ENCODE assay signal across 8 cellular contexts in the genomic region with DNA sequence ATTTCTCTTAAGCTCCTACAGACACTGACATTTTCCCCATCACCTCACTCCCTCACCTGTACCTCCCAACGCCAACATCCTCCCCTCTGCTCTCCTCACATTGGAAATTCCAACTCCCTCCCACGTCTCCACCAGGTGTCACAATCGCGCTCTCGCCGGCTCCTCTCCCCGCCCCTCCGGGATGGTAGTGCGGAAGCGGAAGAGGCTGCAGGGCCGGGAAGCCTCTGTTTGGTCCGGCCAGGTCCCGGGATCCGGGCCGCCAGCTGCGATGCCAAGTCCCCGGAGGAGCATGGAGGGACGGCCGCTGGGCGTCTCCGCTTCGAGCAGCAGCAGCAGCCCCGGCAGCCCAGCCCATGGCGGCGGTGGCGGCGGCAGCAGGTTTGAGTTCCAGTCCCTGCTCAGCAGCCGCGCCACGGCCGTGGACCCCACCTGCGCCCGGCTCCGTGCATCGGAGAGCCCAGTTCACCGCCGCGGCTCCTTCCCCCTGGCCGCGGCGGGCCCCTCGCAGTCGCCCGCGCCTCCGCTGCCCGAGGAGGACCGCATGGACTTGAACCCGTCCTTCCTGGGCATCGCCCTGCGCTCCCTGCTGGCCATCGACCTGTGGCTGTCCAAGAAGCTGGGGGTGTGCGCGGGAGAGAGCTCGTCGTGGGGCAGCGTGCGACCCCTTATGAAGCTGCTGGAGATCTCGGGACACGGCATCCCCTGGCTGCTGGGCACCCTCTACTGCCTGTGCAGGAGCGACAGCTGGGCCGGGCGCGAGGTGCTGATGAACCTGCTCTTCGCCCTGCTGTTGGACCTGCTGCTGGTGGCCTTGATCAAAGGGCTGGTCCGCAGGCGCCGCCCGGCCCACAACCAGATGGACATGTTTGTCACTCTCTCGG. TPM values are rescaled to one million over a fixed set of nuclear protein-coding genes. Genes with fewer than 3 reads are reported as not detected.
A peak's percentile ranks its signal among the peaks of the same experiment; 100 is the strongest.
DNase-seq lines count a peak whose midpoint lies in the region; ATAC-seq, FAIRE-seq and TF ChIP-seq lines count a peak whose summit lies in the region.

A gene (plus strand): TSS at position 187 of the 881 bp plus-strand sequence. CDS start 82 bp downstream, at position 269.

- H3K9me3 ChIP-seq in pancreas (no peaks in the 10 kb centered on the region), upper lobe of left lung (no peaks in the 10 kb centered on the region)

- no peaks in the 10 kb centered on the region for H3K27me3 ChIP-seq in pancreas
- H3K27me3 ChIP-seq in upper lobe of left lung, result no peaks in the 10 kb centered on the region

- no peak for FAIRE-seq in pancreas (lab: Jason Lieb, UNC)

- intact Hi-C loops in Right ventricle myocardium superior (cut with DNase I), result no loop called here
- intact Hi-C loops in pancreas (cut with DNase I), result no loop called here

- WGBS in pancreas, 2 donors, result 0 to 1% methylated on average over 62 to 70 of the region's 70 CpGs
- 1 to 7% methylated on average over 11 to 49 of the region's 70 CpGs for WGBS in upper lobe of left lung, 2 donors

- TF ChIP-seq EP300 in upper lobe of left lung (IDR thresholded peaks at IDR 0.05), result no peak

- ATAC-seq in SK-N-SH treated with all-trans-retinoic acid at 6 μM for 48 hours (peak; percentile 92), Right ventricle myocardium superior (ENCODE audit: poor library complexity) (peak; percentile 97), pancreas (peak; percentile 82 to 90 (median 86)), upper lobe of left lung (ENCODE audit: low FRiP score in 2 of 2) (peak; percentile 94 to 95)

- H3K27ac ChIP-seq in pancreas (peak within 1 kb of the TSS; percentile 94 to 97 (median 96)), upper lobe of left lung (peak within 1 kb of the TSS; percentile 85 to 93 (median 89))

- no peaks in the 10 kb centered on the region for H3K36me3 ChIP-seq in pancreas
- H3K36me3 ChIP-seq in upper lobe of left lung, result no peaks in the 10 kb centered on the region

- TF ChIP-seq CTCF in GM12865 (IDR thresholded peaks at IDR 0.05; ENCODE audit: insufficient read depth, low read depth, low read length, missing control alignments) (peak; percentile 56), HFF-Myc (IDR thresholded peaks at IDR 0.05; ENCODE audit: low read depth, low read length, missing control alignments) (peak; percentile 53), pancreas (IDR thresholded peaks at IDR 0.05) (peak; percentile 14 to 34 (median 26)), upper lobe of left lung (IDR thresholded peaks at IDR 0.05) (peak; percentile 12 to 76 (median 48))

- peaks cover 7 to 43% (median 28%) of the 10 kb centered on the region in 3 donors for H3K4me1 ChIP-seq in pancreas
- H3K4me1 ChIP-seq in upper lobe of left lung, result peaks cover 38 to 53% (median 46%) of the 10 kb centered on the region in 4 donors

- DNase-seq in GM12865 (ENCODE audit: low read depth) (peak; percentile 89), HFF-Myc (ENCODE audit: extremely low read depth, low read depth) (peak; percentile 46), MV-4-11 (lab: John Stamatoyannopoulos, UW) (peak; percentile 67), Right ventricle myocardium superior (peak; percentile 92), pancreas (peak; percentile 91 to 96 (median 93)), upper lobe of left lung (peak; percentile 94)
- peak; percentile 31 for DNase-seq in activated naive CD8-positive, alpha-beta T cell treated with anti-CD3 and anti-CD28 coated beads, Interleukin-2, amount 50 U/mL, for 16 hours (ENCODE audit: low read depth, low spot score)

- H3K4me3 ChIP-seq in GM12865 (ENCODE audit: low read depth, low read length) (peak within 1 kb of the TSS; percentile 91), HFF-Myc (replicated peaks; ENCODE audit: low read depth, low read length) (peak within 1 kb of the TSS; percentile 75), pancreas (peak within 1 kb of the TSS; percentile 86 to 95 (median 88)), upper lobe of left lung (peak within 1 kb of the TSS; percentile 68 to 97 (median 86))

- peak; percentile 20 to 82 (median 49) for TF ChIP-seq POLR2A in upper lobe of left lung (IDR thresholded peaks at IDR 0.05)

TF ChIP-seq in SK-N-SH treated with all-trans-retinoic acid at 6 μM for 48 hours, 23 proteins besides CTCF, POLR2A, EP300 and RAD21:
- TF ChIP-seq, protein P1, sequence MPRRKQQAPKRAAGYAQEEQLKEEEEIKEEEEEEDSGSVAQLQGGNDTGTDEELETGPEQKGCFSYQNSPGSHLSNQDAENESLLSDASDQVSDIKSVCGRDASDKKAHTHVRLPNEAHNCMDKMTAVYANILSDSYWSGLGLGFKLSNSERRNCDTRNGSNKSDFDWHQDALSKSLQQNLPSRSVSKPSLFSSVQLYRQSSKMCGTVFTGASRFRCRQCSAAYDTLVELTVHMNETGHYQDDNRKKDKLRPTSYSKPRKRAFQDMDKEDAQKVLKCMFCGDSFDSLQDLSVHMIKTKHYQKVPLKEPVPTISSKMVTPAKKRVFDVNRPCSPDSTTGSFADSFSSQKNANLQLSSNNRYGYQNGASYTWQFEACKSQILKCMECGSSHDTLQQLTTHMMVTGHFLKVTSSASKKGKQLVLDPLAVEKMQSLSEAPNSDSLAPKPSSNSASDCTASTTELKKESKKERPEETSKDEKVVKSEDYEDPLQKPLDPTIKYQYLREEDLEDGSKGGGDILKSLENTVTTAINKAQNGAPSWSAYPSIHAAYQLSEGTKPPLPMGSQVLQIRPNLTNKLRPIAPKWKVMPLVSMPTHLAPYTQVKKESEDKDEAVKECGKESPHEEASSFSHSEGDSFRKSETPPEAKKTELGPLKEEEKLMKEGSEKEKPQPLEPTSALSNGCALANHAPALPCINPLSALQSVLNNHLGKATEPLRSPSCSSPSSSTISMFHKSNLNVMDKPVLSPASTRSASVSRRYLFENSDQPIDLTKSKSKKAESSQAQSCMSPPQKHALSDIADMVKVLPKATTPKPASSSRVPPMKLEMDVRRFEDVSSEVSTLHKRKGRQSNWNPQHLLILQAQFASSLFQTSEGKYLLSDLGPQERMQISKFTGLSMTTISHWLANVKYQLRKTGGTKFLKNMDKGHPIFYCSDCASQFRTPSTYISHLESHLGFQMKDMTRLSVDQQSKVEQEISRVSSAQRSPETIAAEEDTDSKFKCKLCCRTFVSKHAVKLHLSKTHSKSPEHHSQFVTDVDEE (CRISPR knock-in tag; IDR thresholded peaks at IDR 0.05), result peak; percentile 19; the same call in 1 of the 2 replicates
- TF ChIP-seq OSR1 (CRISPR knock-in tag; IDR thresholded peaks at IDR 0.05), result no peak
- 0 out of 2 replicates have a peak, but pooled peaks have one; percentile 9 for TF ChIP-seq ZFP3 (CRISPR knock-in tag; IDR thresholded peaks at IDR 0.05)
- TF ChIP-seq, protein P2, sequence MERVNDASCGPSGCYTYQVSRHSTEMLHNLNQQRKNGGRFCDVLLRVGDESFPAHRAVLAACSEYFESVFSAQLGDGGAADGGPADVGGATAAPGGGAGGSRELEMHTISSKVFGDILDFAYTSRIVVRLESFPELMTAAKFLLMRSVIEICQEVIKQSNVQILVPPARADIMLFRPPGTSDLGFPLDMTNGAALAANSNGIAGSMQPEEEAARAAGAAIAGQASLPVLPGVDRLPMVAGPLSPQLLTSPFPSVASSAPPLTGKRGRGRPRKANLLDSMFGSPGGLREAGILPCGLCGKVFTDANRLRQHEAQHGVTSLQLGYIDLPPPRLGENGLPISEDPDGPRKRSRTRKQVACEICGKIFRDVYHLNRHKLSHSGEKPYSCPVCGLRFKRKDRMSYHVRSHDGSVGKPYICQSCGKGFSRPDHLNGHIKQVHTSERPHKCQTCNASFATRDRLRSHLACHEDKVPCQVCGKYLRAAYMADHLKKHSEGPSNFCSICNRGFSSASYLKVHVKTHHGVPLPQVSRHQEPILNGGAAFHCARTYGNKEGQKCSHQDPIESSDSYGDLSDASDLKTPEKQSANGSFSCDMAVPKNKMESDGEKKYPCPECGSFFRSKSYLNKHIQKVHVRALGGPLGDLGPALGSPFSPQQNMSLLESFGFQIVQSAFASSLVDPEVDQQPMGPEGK (CRISPR knock-in tag; IDR thresholded peaks at IDR 0.05; ENCODE audit: borderline replicate concordance), result no peak

RNA-seq across cellular contexts. Expression of the gene that starts here (rescaled TPM):
- total RNA-seq in Right ventricle myocardium superior, result 1.9 TPM
- 10 to 100 TPM in 1 of 6 donors, 1 to 10 TPM in 5; 6.5 to 11.5 (median 7.4) TPM for total RNA-seq in pancreas
- polyA plus RNA-seq in pancreas, result 1 to 10 TPM; 4.8 to 6.9 TPM
- total RNA-seq in upper lobe of left lung, result 1 to 10 TPM; 2.1 to 7.6 (median 5.9) TPM

Comparison
In these comparisons a context has a peak if more than half of its experiments do, and no peak if none do; other contexts are left out.
1. Peak in every context shown above with its lines: DNase-seq, ATAC-seq, H3K4me3 ChIP-seq and H3K27ac ChIP-seq.
2. DNase-seq: peak in every context shown above with its lines; median percentile 94 in upper lobe of left lung; 93 in pancreas; 92 in Right ventricle myocardium superior; 89 in GM12865; 67 in MV-4-11; 46 in HFF-Myc; 31 in activated naive CD8-positive, alpha-beta T cell treated with anti-CD3 and anti-CD28 coated beads, Interleukin-2, amount 50 U/mL, for 16 hours.